25 cellular contexts compared by ENCODE assay signal in genomic region chr9:137308102-137308619, GRCh38. TPM values are rescaled to one million over a fixed set of nuclear protein-coding genes. Genes with fewer than 3 reads are reported as not detected.
A peak's percentile ranks its signal among the peaks of the same experiment; 100 is the strongest.
DNase-seq lines count a peak whose midpoint lies in the region; ATAC-seq, FAIRE-seq and TF ChIP-seq lines count a peak whose summit lies in the region.
"Had no signal": no experiment of that assay in that cellular context is flagged by ENCODE, and none has a peak within 500 bp of the region (broad histone marks: within the 10 kb centered on the region; RNA-seq: fewer than 3 reads in every experiment).

No MANE protein-coding gene starts in this region.

- H3K4me1 Mint-ChIP-seq in natural killer cell treated with Interleukin-12 subunit alpha and Interleukin-12 subunit beta and Interleukin-15 and Interleukin-18, amount 100 ng/mL, for 72 hours (ENCODE audit: low read depth in 2 of 2), result peaks cover 0 to 5% of the 10 kb centered on the region in 2 donors
- H3K4me1 Mint-ChIP-seq in natural killer cell, result peaks cover 0 to 22% of the 10 kb centered on the region in 2 donors
- H3K4me1 Mint-ChIP-seq in nephron progenitor cell, result peaks cover 46% of the 10 kb centered on the region
- peaks cover 8 to 39% of the 10 kb centered on the region in 2 donors for H3K4me1 Mint-ChIP-seq in stimulated activated naive B cell treated with anti-CD40 and anti-IgM and Interleukin-4, amounts not matched to agents 10 μg/mL and 1 μg/mL and 100 μg/mL, for 72 hours

- H3K36me3 Mint-ChIP-seq in natural killer cell treated with Interleukin-12 subunit alpha and Interleukin-12 subunit beta and Interleukin-15 and Interleukin-18, amount 100 ng/mL, for 72 hours, result no peaks in the 10 kb centered on the region
- H3K36me3 Mint-ChIP-seq in natural killer cell (no peaks in the 10 kb centered on the region), nephron progenitor cell (ENCODE audit: low read depth) (no peaks in the 10 kb centered on the region)
- H3K36me3 Mint-ChIP-seq in stimulated activated naive B cell treated with anti-CD40 and anti-IgM and Interleukin-4, amounts not matched to agents 10 μg/mL and 1 μg/mL and 100 μg/mL, for 72 hours, result no peaks in the 10 kb centered on the region

- H3K27ac Mint-ChIP-seq in natural killer cell treated with Interleukin-12 subunit alpha and Interleukin-12 subunit beta and Interleukin-15 and Interleukin-18, amount 100 ng/mL, for 72 hours, result no peak overlapping the region
- H3K27ac Mint-ChIP-seq in natural killer cell (no peak overlapping the region), nephron progenitor cell (no peak overlapping the region)
- no peak overlapping the region for H3K27ac Mint-ChIP-seq in stimulated activated naive B cell treated with anti-CD40 and anti-IgM and Interleukin-4, amounts not matched to agents 10 μg/mL and 1 μg/mL and 100 μg/mL, for 72 hours
- H3K27ac Mint-ChIP-seq: activated naive CD4-positive, alpha-beta T cell treated with anti-CD3 and anti-CD28 coated beads for 36 hours had no signal

- H3K4me2 ChIP-seq in HepG2 (ENCODE audit: low read depth, low read length), result peak overlapping the region; percentile 12; the same call in 1 of the 2 replicates
- H3K4me2 ChIP-seq: PC-9 had no signal

- no peaks in the 10 kb centered on the region for H3K79me2 ChIP-seq in HepG2 (ENCODE audit: insufficient read depth, low read length)

- no peaks in the 10 kb centered on the region for H3K9me3 ChIP-seq in HepG2 (ENCODE audit: low read length)
- H3K9me3 ChIP-seq: SJSA1, upper lobe of left lung had no signal

- no peaks in the 10 kb centered on the region for H3K27me3 Mint-ChIP-seq in natural killer cell treated with Interleukin-12 subunit alpha and Interleukin-12 subunit beta and Interleukin-15 and Interleukin-18, amount 100 ng/mL, for 72 hours
- H3K27me3 Mint-ChIP-seq in natural killer cell (ENCODE audit: low read depth in 2 of 2) (no peaks in the 10 kb centered on the region), nephron progenitor cell (ENCODE audit: low read depth, poor library complexity) (no peaks in the 10 kb centered on the region)
- H3K27me3 Mint-ChIP-seq in stimulated activated naive B cell treated with anti-CD40 and anti-IgM and Interleukin-4, amounts not matched to agents 10 μg/mL and 1 μg/mL and 100 μg/mL, for 72 hours, result peaks cover 0 to 24% of the 10 kb centered on the region in 2 donors

- ATAC-seq in natural killer cell treated with Interleukin-12 subunit alpha and Interleukin-12 subunit beta and Interleukin-15 and Interleukin-18, amount 100 ng/mL, for 72 hours, result no peak
- ATAC-seq in natural killer cell, result no peak
- ATAC-seq in HepG2, result peak; percentile 2; the same call in 1 of the 3 replicates
- ATAC-seq in stimulated activated naive B cell treated with anti-CD40 and anti-IgM and Interleukin-4, amounts not matched to agents 10 μg/mL and 1 μg/mL and 100 μg/mL, for 72 hours (replicated peaks), result no peak

- peak; percentile 54 for DNase-seq in natural killer cell treated with Interleukin-12 subunit alpha and Interleukin-12 subunit beta and Interleukin-15 and Interleukin-18, amount 100 ng/mL, for 72 hours (ENCODE audit: low spot score)
- DNase-seq in natural killer cell (no peak), SK-N-DZ (ENCODE audit: low spot score) (peak; percentile 56), HepG2 (ENCODE audit: low spot score) (no peak), nephron progenitor cell (no peak)
- DNase-seq in stimulated activated naive B cell treated with anti-CD40 and anti-IgM and Interleukin-4, amounts not matched to agents 10 μg/mL and 1 μg/mL and 100 μg/mL, for 72 hours, result no peak
- DNase-seq in activated naive CD4-positive, alpha-beta T cell treated with anti-CD3 and anti-CD28 coated beads, Interleukin-2, amount 50 U/mL, for 16 hours, result no peak
- DNase-seq: activated CD4-positive, alpha-beta T cell treated with anti-CD3 and anti-CD28 coated beads for 4 hours; activated naive CD4-positive, alpha-beta T cell treated with anti-CD3 and anti-CD28 coated beads for 36 hours; Calu3; hippocampal formation; Kasumi-1; NCI-H1092; NCI-H2107; NCI-H524 treated with DMSO at 0.1 percent for 48 hours; PC-9; stimulated activated naive CD4-positive, alpha-beta T cell had no signal

- H3K4me3 Mint-ChIP-seq in natural killer cell treated with Interleukin-12 subunit alpha and Interleukin-12 subunit beta and Interleukin-15 and Interleukin-18, amount 100 ng/mL, for 72 hours, result no peak overlapping the region
- no peak overlapping the region for H3K4me3 Mint-ChIP-seq in natural killer cell
- H3K4me3 Mint-ChIP-seq in nephron progenitor cell, result no peak overlapping the region
- H3K4me3 Mint-ChIP-seq in stimulated activated naive B cell treated with anti-CD40 and anti-IgM and Interleukin-4, amounts not matched to agents 10 μg/mL and 1 μg/mL and 100 μg/mL, for 72 hours, result no peak overlapping the region
- H3K4me3 Mint-ChIP-seq: activated naive CD4-positive, alpha-beta T cell treated with anti-CD3 and anti-CD28 coated beads for 36 hours had no signal

- in situ Hi-C loops in HepG2 (cut with HindIII; ENCODE audit: extremely low pct_ligation_motif_present, low pct_unique_long_range_greater_than_20kb), result no loop called here

- TF ChIP-seq POLR2A in HepG2 (IDR thresholded peaks at IDR 0.05; ENCODE audit: insufficient read depth in 1 of 2, low read depth in 2 of 2, low read length in 2 of 2), result no peak

- no peak overlapping the region for H3K27ac ChIP-seq in HepG2 (ENCODE audit: extremely low read length, insufficient read depth, low read length)
- H3K27ac ChIP-seq: PC-9, SJSA1 had no signal

- H3K4me3 ChIP-seq in HepG2 (replicated peaks in 1 of 3; ENCODE audit: insufficient read depth in 1 of 3, low read depth in 2 of 3, low read length in 3 of 3), result peak overlapping the region in 1 of 3 experiments; percentile 33; a peak in 1 of 6 replicates
- H3K4me3 ChIP-seq: PC-9, SJSA1, upper lobe of left lung had no signal

- H3K36me3 ChIP-seq in HepG2 (replicated peaks in 1 of 2; ENCODE audit: control insufficient read depth in 1 of 2, insufficient read depth in 2 of 2, low read length in 2 of 2), result no peaks in the 10 kb centered on the region
- H3K36me3 ChIP-seq: SJSA1, upper lobe of left lung had no signal

- H3K9ac ChIP-seq in HepG2 (ENCODE audit: insufficient read depth, low read depth, low read length), result no peak overlapping the region

- no peaks in the 10 kb centered on the region for H4K20me1 ChIP-seq in HepG2 (ENCODE audit: insufficient read depth, low read length)

- H3K9me3 Mint-ChIP-seq in natural killer cell treated with Interleukin-12 subunit alpha and Interleukin-12 subunit beta and Interleukin-15 and Interleukin-18, amount 100 ng/mL, for 72 hours, result no peaks in the 10 kb centered on the region
- H3K9me3 Mint-ChIP-seq in natural killer cell (no peaks in the 10 kb centered on the region), nephron progenitor cell (no peaks in the 10 kb centered on the region)
- no peaks in the 10 kb centered on the region for H3K9me3 Mint-ChIP-seq in stimulated activated naive B cell treated with anti-CD40 and anti-IgM and Interleukin-4, amounts not matched to agents 10 μg/mL and 1 μg/mL and 100 μg/mL, for 72 hours
- H3K9me3 Mint-ChIP-seq: activated naive CD4-positive, alpha-beta T cell treated with anti-CD3 and anti-CD28 coated beads for 36 hours had no signal

- peaks cover 25 to 71% of the 10 kb centered on the region in 2 experiments for H3K27me3 ChIP-seq in HepG2 (ENCODE audit: control insufficient read depth in 1 of 2, insufficient read depth in 2 of 2, low read length in 2 of 2)

- TF ChIP-seq EP300 in HepG2 (IDR thresholded peaks at IDR 0.05; ENCODE audit: low read depth in 2 of 2, low read length in 2 of 2), result no peak
- TF ChIP-seq EP300 in HepG2 (CRISPR knock-in tag; IDR thresholded peaks at IDR 0.05; ENCODE audit: borderline replicate concordance), result no peak

- 35% methylated on average over 11 of the region's 19 CpGs for whole genome bisulfite sequencing in HepG2 (ENCODE audit: low lambda C conversion rate)

- FAIRE-seq in HepG2 (lab: Jason Lieb, UNC), result no peak
- FAIRE-seq: endometrium, G401.6 had no signal

- no peak for TF ChIP-seq CTCF in natural killer cell (IDR thresholded peaks at IDR 0.05)
- peak; percentile 25 for TF ChIP-seq CTCF in HepG2 (CRISPR knock-in tag; IDR thresholded peaks at IDR 0.05)
- TF ChIP-seq CTCF in nephron progenitor cell (IDR thresholded peaks at IDR 0.05), result no peak

- CTCF ChIA-PET in HepG2 (lab: Yijun Ruan, JAX; ENCODE audit: low intra/inter-chr PET ratio, low total read pairs), result no interaction called here

- BruUV-seq in HepG2 (replicated peaks; lab: Mats Ljungman, UMichigan), result no TSS peak

- peaks cover 62% of the 10 kb centered on the region for H3K4me1 ChIP-seq in HepG2 (ENCODE audit: insufficient read depth, low read length)
- H3K4me1 ChIP-seq: SJSA1 had no signal

- POLR2A ChIA-PET in HepG2 (lab: Yijun Ruan, JAX), result interaction anchor here (0.7 to 1.3 kb wide), 3 partner anchors 11 to 1030 kb away, joined by 3 to 4 read pairs (median 3); partner anchors contain the start of gene TUBB4B

- TF ChIP-seq RAD21 in HepG2 (CRISPR knock-in tag; IDR thresholded peaks at IDR 0.05), result no peak

- H2AFZ ChIP-seq in HepG2 (ENCODE audit: low read length), result no peak overlapping the region
- H2AFZ ChIP-seq: PC-9 had no signal

- intact Hi-C loops in natural killer cell (cut with micrococcal nuclease), result no loop called here
- intact Hi-C loops in HepG2 (cut with micrococcal nuclease; ENCODE audit: unreplicated experiment), result loop anchor here (10.0 kb wide), 1 partner anchor 97 kb away; no protein-coding TSS in a partner anchor

RNA-seq across cellular contexts. Expression of gene NRARP, which starts 6.1 kb away (rescaled TPM):
- 1 to 10 TPM in 1 of 2 donors, under 1 TPM in 1; 0.88 to 2.6 TPM for total RNA-seq in natural killer cell treated with Interleukin-12 subunit alpha and Interleukin-12 subunit beta and Interleukin-15 and Interleukin-18, amount 100 ng/mL, for 72 hours
- total RNA-seq in natural killer cell (1 to 10 TPM in 2 of 3 donors, under 1 TPM in 1; 0.88 to 2.3 (median 1.2) TPM), HepG2 (2016; rRNA removed; fragmentation: Illumina TruSeq; extraction: Trizol) (0.14 and 0.22 TPM in 2 replicates)
- polyA plus RNA-seq in SK-N-DZ (2014; cell fraction: cytosol; rRNA removed), result 15.4 and 15.5 TPM in 2 replicates
- 10.1 and 13.2 TPM in 2 replicates for polyA plus RNA-seq in SK-N-DZ (2014; cell fraction: nucleus; rRNA removed)
- total RNA-seq in HepG2 (2016; cell fraction: cytosol; rRNA removed; fragmentation: Illumina TruSeq; extraction: Trizol; ENCODE audit: low read depth), result 0.26 and 0.30 TPM in 2 replicates
- total RNA-seq in HepG2 (2016; cell fraction: insoluble cytoplasmic fraction; rRNA removed; fragmentation: Illumina TruSeq; extraction: Trizol), result 0.19 and 0.35 TPM in 2 replicates
- total RNA-seq in HepG2 (2016; cell fraction: membrane; rRNA removed; fragmentation: Illumina TruSeq; extraction: Trizol), result 0.21 and 0.25 TPM in 2 replicates
- 0.19 and 0.22 TPM in 2 replicates for total RNA-seq in HepG2 (2016; cell fraction: nucleus; rRNA removed; fragmentation: Illumina TruSeq; extraction: Trizol)
- polyA plus RNA-seq in HepG2 (2011; rRNA removed), result 0.46 and 0.73 TPM in 2 replicates
- 0.74 and 1.0 TPM in 2 replicates for polyA plus RNA-seq in HepG2 (2011; cell fraction: cytosol; rRNA removed)
- polyA plus RNA-seq in HepG2 (2011; cell fraction: nucleus; rRNA removed), result 0.69 and 0.79 TPM in 2 replicates
- polyA plus RNA-seq in HepG2 (2012), result 0.51 and 0.78 TPM in 2 replicates
- 0.21 and 0.42 TPM in 2 replicates for polyA plus RNA-seq in HepG2 (2016; cell fraction: cytosol; fragmentation: Illumina TruSeq; extraction: Trizol; ENCODE audit: low read depth)
- 0.17 and 0.46 TPM in 2 replicates for polyA plus RNA-seq in HepG2 (2016; cell fraction: insoluble cytoplasmic fraction; fragmentation: Illumina TruSeq; extraction: Trizol; ENCODE audit: low read depth)
- polyA plus RNA-seq in HepG2 (2016; cell fraction: membrane; fragmentation: Illumina TruSeq; extraction: Trizol; ENCODE audit: low read depth), result 0.40 and 0.56 TPM in 2 replicates
- polyA plus RNA-seq in HepG2 (2016; cell fraction: nucleus; fragmentation: Illumina TruSeq; extraction: Trizol; ENCODE audit: insufficient read depth, low read depth), result 0.36 and 0.52 TPM in 2 replicates
- 1.0 and 2.0 TPM in 2 replicates for polyA minus RNA-seq in HepG2 (2011; rRNA and poly(A)+ RNA removed; ENCODE audit: low replicate concordance)
- polyA minus RNA-seq in HepG2 (2011; cell fraction: cytosol; rRNA and poly(A)+ RNA removed), result 0.59 and 0.88 TPM in 2 replicates
- 0.25 TPM in 1 of 2 replicates, not detected in the other for polyA minus RNA-seq in HepG2 (2011; cell fraction: nucleus; rRNA and poly(A)+ RNA removed)

RNA-seq across cellular contexts. Expression of gene TOR4A, which starts 30.6 kb away (rescaled TPM):
- total RNA-seq in natural killer cell treated with Interleukin-12 subunit alpha and Interleukin-12 subunit beta and Interleukin-15 and Interleukin-18, amount 100 ng/mL, for 72 hours, result 10 to 100 TPM; 31.1 to 38.4 TPM
- total RNA-seq in natural killer cell (10 to 100 TPM; 16.3 to 24.6 (median 19.2) TPM), HepG2 (2016; rRNA removed; fragmentation: Illumina TruSeq; extraction: Trizol) (7.0 and 14.2 TPM in 2 replicates)
- 0.29 and 0.35 TPM in 2 replicates for polyA plus RNA-seq in SK-N-DZ (2014; cell fraction: cytosol; rRNA removed)
- polyA plus RNA-seq in SK-N-DZ (2014; cell fraction: nucleus; rRNA removed), result 0.21 and 1.2 TPM in 2 replicates
- 1.3 and 1.5 TPM in 2 replicates for total RNA-seq in HepG2 (2016; cell fraction: cytosol; rRNA removed; fragmentation: Illumina TruSeq; extraction: Trizol; ENCODE audit: low read depth)
- 6.7 and 14.2 TPM in 2 replicates for total RNA-seq in HepG2 (2016; cell fraction: insoluble cytoplasmic fraction; rRNA removed; fragmentation: Illumina TruSeq; extraction: Trizol)
- total RNA-seq in HepG2 (2016; cell fraction: membrane; rRNA removed; fragmentation: Illumina TruSeq; extraction: Trizol), result 5.1 and 6.1 TPM in 2 replicates
- total RNA-seq in HepG2 (2016; cell fraction: nucleus; rRNA removed; fragmentation: Illumina TruSeq; extraction: Trizol), result 10.4 and 11.5 TPM in 2 replicates
- 11.1 and 16.4 TPM in 2 replicates for polyA plus RNA-seq in HepG2 (2011; rRNA removed)
- polyA plus RNA-seq in HepG2 (2011; cell fraction: cytosol; rRNA removed), result 14.3 and 20.7 TPM in 2 replicates
- polyA plus RNA-seq in HepG2 (2011; cell fraction: nucleus; rRNA removed), result 17.2 and 18.2 TPM in 2 replicates
- 6.6 and 10.2 TPM in 2 replicates for polyA plus RNA-seq in HepG2 (2012)
- 1.1 and 1.2 TPM in 2 replicates for polyA plus RNA-seq in HepG2 (2016; cell fraction: cytosol; fragmentation: Illumina TruSeq; extraction: Trizol; ENCODE audit: low read depth)
- polyA plus RNA-seq in HepG2 (2016; cell fraction: insoluble cytoplasmic fraction; fragmentation: Illumina TruSeq; extraction: Trizol; ENCODE audit: low read depth), result 7.9 and 8.2 TPM in 2 replicates
- polyA plus RNA-seq in HepG2 (2016; cell fraction: membrane; fragmentation: Illumina TruSeq; extraction: Trizol; ENCODE audit: low read depth), result 3.0 and 3.1 TPM in 2 replicates
- 20.6 and 20.8 TPM in 2 replicates for polyA plus RNA-seq in HepG2 (2016; cell fraction: nucleus; fragmentation: Illumina TruSeq; extraction: Trizol; ENCODE audit: insufficient read depth, low read depth)
- 13.4 and 50.2 TPM in 2 replicates for polyA minus RNA-seq in HepG2 (2011; rRNA and poly(A)+ RNA removed; ENCODE audit: low replicate concordance)
- 29.6 and 30.9 TPM in 2 replicates for polyA minus RNA-seq in HepG2 (2011; cell fraction: cytosol; rRNA and poly(A)+ RNA removed)
- polyA minus RNA-seq in HepG2 (2011; cell fraction: nucleus; rRNA and poly(A)+ RNA removed), result 6.3 and 7.8 TPM in 2 replicates

RNA-seq across cellular contexts. Expression of gene NELFB, which starts 53.0 kb away (rescaled TPM):
- 10 to 100 TPM; 58.8 to 90.3 TPM for total RNA-seq in natural killer cell treated with Interleukin-12 subunit alpha and Interleukin-12 subunit beta and Interleukin-15 and Interleukin-18, amount 100 ng/mL, for 72 hours
- 10 to 100 TPM; 42.9 to 53.8 (median 52.6) TPM for total RNA-seq in natural killer cell
- 116 TPM in 2 replicates for polyA plus RNA-seq in SK-N-DZ (2014; cell fraction: cytosol; rRNA removed)
- 73.0 and 86.4 TPM in 2 replicates for polyA plus RNA-seq in SK-N-DZ (2014; cell fraction: nucleus; rRNA removed)
- 38.7 and 45.8 TPM in 2 replicates for total RNA-seq in HepG2 (2016; rRNA removed; fragmentation: Illumina TruSeq; extraction: Trizol)
- 11.1 and 13.7 TPM in 2 replicates for total RNA-seq in HepG2 (2016; cell fraction: cytosol; rRNA removed; fragmentation: Illumina TruSeq; extraction: Trizol; ENCODE audit: low read depth)
- 33.9 and 46.1 TPM in 2 replicates for total RNA-seq in HepG2 (2016; cell fraction: insoluble cytoplasmic fraction; rRNA removed; fragmentation: Illumina TruSeq; extraction: Trizol)
- total RNA-seq in HepG2 (2016; cell fraction: membrane; rRNA removed; fragmentation: Illumina TruSeq; extraction: Trizol), result 31.9 and 34.1 TPM in 2 replicates
- total RNA-seq in HepG2 (2016; cell fraction: nucleus; rRNA removed; fragmentation: Illumina TruSeq; extraction: Trizol), result 19.5 and 22.8 TPM in 2 replicates
- polyA plus RNA-seq in HepG2 (2011; rRNA removed), result 26.5 and 38.0 TPM in 2 replicates
- polyA plus RNA-seq in HepG2 (2011; cell fraction: cytosol; rRNA removed), result 31.2 and 47.6 TPM in 2 replicates
- polyA plus RNA-seq in HepG2 (2011; cell fraction: nucleus; rRNA removed), result 58.0 and 66.2 TPM in 2 replicates
- 37.0 and 38.0 TPM in 2 replicates for polyA plus RNA-seq in HepG2 (2012)
- 13.2 and 13.7 TPM in 2 replicates for polyA plus RNA-seq in HepG2 (2016; cell fraction: cytosol; fragmentation: Illumina TruSeq; extraction: Trizol; ENCODE audit: low read depth)
- 38.8 and 48.5 TPM in 2 replicates for polyA plus RNA-seq in HepG2 (2016; cell fraction: insoluble cytoplasmic fraction; fragmentation: Illumina TruSeq; extraction: Trizol; ENCODE audit: low read depth)
- 24.3 and 28.9 TPM in 2 replicates for polyA plus RNA-seq in HepG2 (2016; cell fraction: membrane; fragmentation: Illumina TruSeq; extraction: Trizol; ENCODE audit: low read depth)
- polyA plus RNA-seq in HepG2 (2016; cell fraction: nucleus; fragmentation: Illumina TruSeq; extraction: Trizol; ENCODE audit: insufficient read depth, low read depth), result 40.4 and 45.0 TPM in 2 replicates
- 63.2 and 70.3 TPM in 2 replicates for polyA minus RNA-seq in HepG2 (2011; rRNA and poly(A)+ RNA removed; ENCODE audit: low replicate concordance)
- 28.7 and 31.0 TPM in 2 replicates for polyA minus RNA-seq in HepG2 (2011; cell fraction: cytosol; rRNA and poly(A)+ RNA removed)
- polyA minus RNA-seq in HepG2 (2011; cell fraction: nucleus; rRNA and poly(A)+ RNA removed), result 10.3 and 11.6 TPM in 2 replicates

RNA-seq across cellular contexts. Expression of gene STPG3, which starts 57.1 kb away (rescaled TPM):
- total RNA-seq in natural killer cell treated with Interleukin-12 subunit alpha and Interleukin-12 subunit beta and Interleukin-15 and Interleukin-18, amount 100 ng/mL, for 72 hours, result not detected
- not detected for total RNA-seq in natural killer cell
- not detected in 2 replicates for polyA plus RNA-seq in SK-N-DZ (2014; cell fraction: cytosol; rRNA removed)
- 0.70 and 1.4 TPM in 2 replicates for polyA plus RNA-seq in SK-N-DZ (2014; cell fraction: nucleus; rRNA removed)
- total RNA-seq in HepG2 (2016; rRNA removed; fragmentation: Illumina TruSeq; extraction: Trizol), result not detected in 2 replicates
- not detected in 2 replicates for total RNA-seq in HepG2 (2016; cell fraction: cytosol; rRNA removed; fragmentation: Illumina TruSeq; extraction: Trizol; ENCODE audit: low read depth)
- total RNA-seq in HepG2 (2016; cell fraction: insoluble cytoplasmic fraction; rRNA removed; fragmentation: Illumina TruSeq; extraction: Trizol), result not detected in 2 replicates
- not detected in 2 replicates for total RNA-seq in HepG2 (2016; cell fraction: membrane; rRNA removed; fragmentation: Illumina TruSeq; extraction: Trizol)
- total RNA-seq in HepG2 (2016; cell fraction: nucleus; rRNA removed; fragmentation: Illumina TruSeq; extraction: Trizol), result not detected in 2 replicates
- polyA plus RNA-seq in HepG2 (2011; rRNA removed), result not detected in 2 replicates
- not detected in 2 replicates for polyA plus RNA-seq in HepG2 (2011; cell fraction: cytosol; rRNA removed)
- 0.45 and 0.50 TPM in 2 replicates for polyA plus RNA-seq in HepG2 (2011; cell fraction: nucleus; rRNA removed)
- 0.27 and 0.35 TPM in 2 replicates for polyA plus RNA-seq in HepG2 (2012)
- polyA plus RNA-seq in HepG2 (2016; cell fraction: cytosol; fragmentation: Illumina TruSeq; extraction: Trizol; ENCODE audit: low read depth), result not detected in 2 replicates
- polyA plus RNA-seq in HepG2 (2016; cell fraction: insoluble cytoplasmic fraction; fragmentation: Illumina TruSeq; extraction: Trizol; ENCODE audit: low read depth), result not detected in 2 replicates
- polyA plus RNA-seq in HepG2 (2016; cell fraction: membrane; fragmentation: Illumina TruSeq; extraction: Trizol; ENCODE audit: low read depth), result not detected in 2 replicates
- not detected in 2 replicates for polyA plus RNA-seq in HepG2 (2016; cell fraction: nucleus; fragmentation: Illumina TruSeq; extraction: Trizol; ENCODE audit: insufficient read depth, low read depth)
- polyA minus RNA-seq in HepG2 (2011; rRNA and poly(A)+ RNA removed; ENCODE audit: low replicate concordance), result 0.23 TPM in 1 of 2 replicates, not detected in the other
- not detected in 2 replicates for polyA minus RNA-seq in HepG2 (2011; cell fraction: cytosol; rRNA and poly(A)+ RNA removed)
- polyA minus RNA-seq in HepG2 (2011; cell fraction: nucleus; rRNA and poly(A)+ RNA removed), result not detected in 2 replicates
- total RNA-seq: activated naive CD4-positive, alpha-beta T cell treated with anti-CD3 and anti-CD28 coated beads for 36 hours; Calu3; kidney epithelial cell; mesenteric fat pad; renal cortical epithelial cell; SJSA1 had no signal
- polyA plus RNA-seq: neural cell had no signal

Comparison
In these comparisons a context has a peak if more than half of its experiments do, and no peak if none do; other contexts are left out.
1. DNase-seq: peak in natural killer cell treated with Interleukin-12 subunit alpha and Interleukin-12 subunit beta and Interleukin-15 and Interleukin-18, amount 100 ng/mL, for 72 hours (single experiment) and SK-N-DZ (single experiment); none in natural killer cell (single experiment), HepG2 (single experiment), nephron progenitor cell (single experiment), stimulated activated naive B cell treated with anti-CD40 and anti-IgM and Interleukin-4, amounts not matched to agents 10 μg/mL and 1 μg/mL and 100 μg/mL, for 72 hours (single experiment) and activated naive CD4-positive, alpha-beta T cell treated with anti-CD3 and anti-CD28 coated beads, Interleukin-2, amount 50 U/mL, for 16 hours (single experiment).